Comparison of ENCODE assay signal across 9 cellular contexts in genomic region chr19:58058428-58058827, GRCh38. TPM values are rescaled to one million over a fixed set of nuclear protein-coding genes. Genes with fewer than 3 reads are reported as not detected.
A peak's percentile ranks its signal among the peaks of the same experiment; 100 is the strongest.
DNase-seq lines count a peak whose midpoint lies in the region; ATAC-seq, FAIRE-seq and TF ChIP-seq lines count a peak whose summit lies in the region.
"Had no signal": no experiment of that assay in that cellular context is flagged by ENCODE, and none has a peak within 500 bp of the region (broad histone marks: within the 10 kb centered on the region; RNA-seq: fewer than 3 reads in every experiment).

No MANE protein-coding gene starts in this region.

- WGBS in esophagus, 2 donors: 88 to 95% methylated on average over 13 of the region's 13 CpGs
- WGBS in transverse colon (ENCODE audit: low coverage in 1 of 2), 2 donors: 93 to 100% methylated on average over 4 to 13 of the region's 13 CpGs

- no peaks in the 10 kb centered on the region for H3K27me3 Mint-ChIP-seq in MCF 10A (ENCODE audit: insufficient read depth, unreplicated experiment)
- no peaks in the 10 kb centered on the region for H3K27me3 Mint-ChIP-seq in neural crest cell (ENCODE audit: low read depth)

- H3K27ac ChIP-seq in breast epithelium: peak overlapping the region; percentile 96 to 99
- H3K27ac ChIP-seq in esophagus (ENCODE audit: low read depth in 2 of 2, low read length in 1 of 2): peak overlapping the region; percentile 76 to 92
- H3K27ac ChIP-seq in transverse colon: peak overlapping the region; percentile 80 to 95 (median 86)
- H3K27ac ChIP-seq: neutrophil had no signal

- intact Hi-C loops in breast epithelium (cut with DNase I; ENCODE audit: low total_unique reads) (no loop called here), MCF 10A (cut with micrococcal nuclease) (no loop called here), transverse colon (cut with DNase I; ENCODE audit: low total_unique reads) (no loop called here), posterior vena cava (cut with DNase I) (no loop called here)

- H3K9me3 ChIP-seq in breast epithelium (peaks cover 24 to 42% of the 10 kb centered on the region in 2 donors), esophagus (ENCODE audit: control insufficient read depth in 2 of 2, insufficient read depth in 1 of 2, low read depth in 1 of 2, low read length in 1 of 2) (peaks cover 6 to 42% of the 10 kb centered on the region in 2 donors), transverse colon (peaks cover 4 to 19% of the 10 kb centered on the region in 2 donors)

- BruUV-seq in MCF 10A (replicated peaks; lab: Mats Ljungman, UMichigan): no TSS peak

- peak overlapping the region in 2 of 3 donors; percentile 70 to 94 for H3K4me3 ChIP-seq in breast epithelium
- H3K4me3 ChIP-seq in esophagus (ENCODE audit: low read depth in 1 of 2, low read length in 2 of 2): no peak overlapping the region
- no peak overlapping the region for H3K4me3 ChIP-seq in transverse colon

- no peak for ATAC-seq in GM18502 (IDR thresholded peaks at IDR 0.05; ENCODE audit: poor library complexity, unreplicated experiment)

- TF ChIP-seq POLR2A in breast epithelium (IDR thresholded peaks at IDR 0.05) (no peak), transverse colon (IDR thresholded peaks at IDR 0.05) (no peak)

- DNase-seq in breast epithelium (ENCODE audit: low spot score in 2 of 2) (no peak), MCF 10A (ENCODE audit: unreplicated experiment) (no peak), neural crest cell (ENCODE audit: low read depth, low spot score) (no peak), transverse colon (no peak), posterior vena cava (ENCODE audit: low spot score) (no peak), HTR-8/SVneo (ENCODE audit: insufficient read length, low spot score) (no peak)

- in situ Hi-C loops in transverse colon (cut with MboI; ENCODE audit: low pct_ligation_motif_present in 1 of 4, low pct_unique_long_range_greater_than_20kb in 1 of 4, low sequenced_read_pairs in 3 of 4): no loop called here

- H3K36me3 Mint-ChIP-seq in MCF 10A (ENCODE audit: insufficient read depth, unreplicated experiment) (no peaks in the 10 kb centered on the region), neural crest cell (ENCODE audit: low read depth) (peaks cover 27% of the 10 kb centered on the region)

- H3K27ac Mint-ChIP-seq in MCF 10A (ENCODE audit: low read depth, unreplicated experiment) (no peak overlapping the region), neural crest cell (ENCODE audit: unreplicated experiment) (no peak overlapping the region)

- POLR2A ChIA-PET in MCF 10A (lab: Yijun Ruan, JAX): no interaction called here

- H3K27me3 ChIP-seq in breast epithelium (no peaks in the 10 kb centered on the region), esophagus (ENCODE audit: control insufficient read depth in 1 of 2, insufficient read depth in 2 of 2, low read length in 2 of 2) (no peaks in the 10 kb centered on the region), transverse colon (no peaks in the 10 kb centered on the region)

- H3K4me1 ChIP-seq in breast epithelium (no peaks in the 10 kb centered on the region), esophagus (ENCODE audit: control insufficient read depth in 2 of 2, insufficient read depth in 2 of 2, low read length in 1 of 2) (peaks cover 0 to 5% of the 10 kb centered on the region in 2 donors), transverse colon (peaks cover 0 to 7% (median 2%) of the 10 kb centered on the region in 4 donors)

- CTCF ChIA-PET in MCF 10A (lab: Yijun Ruan, JAX): no interaction called here

- no peak for FAIRE-seq in HTR-8/SVneo (lab: Jason Lieb, UNC)

- H3K36me3 ChIP-seq in breast epithelium (no peaks in the 10 kb centered on the region), esophagus (ENCODE audit: control insufficient read depth in 2 of 2, insufficient read depth in 2 of 2, low read length in 1 of 2) (peaks cover 0 to 1% of the 10 kb centered on the region in 2 donors), transverse colon (peaks cover 0 to 3% (median 0%) of the 10 kb centered on the region in 4 donors)
- H3K36me3 ChIP-seq: neutrophil had no signal

- no peak for TF ChIP-seq EP300 in transverse colon (IDR thresholded peaks at IDR 0.05; ENCODE audit: low read depth)

- no peak for TF ChIP-seq CTCF in breast epithelium (IDR thresholded peaks at IDR 0.05)
- TF ChIP-seq CTCF in MCF 10A (IDR thresholded peaks at IDR 0.05; ENCODE audit: unreplicated experiment): no peak
- no peak for TF ChIP-seq CTCF in neural crest cell (conservative IDR thresholded peaks at IDR 0.05)
- TF ChIP-seq CTCF in transverse colon (IDR thresholded peaks at IDR 0.05): no peak

- H3K4me3 Mint-ChIP-seq in MCF 10A (ENCODE audit: unreplicated experiment): no peak overlapping the region
- H3K4me3 Mint-ChIP-seq in neural crest cell: peak overlapping the region; percentile 79

- H3K4me1 Mint-ChIP-seq in MCF 10A (ENCODE audit: insufficient read depth, unreplicated experiment): no peaks in the 10 kb centered on the region
- H3K4me1 Mint-ChIP-seq in neural crest cell: peaks cover 7% of the 10 kb centered on the region

- peaks cover 18% of the 10 kb centered on the region for H3K9me3 Mint-ChIP-seq in MCF 10A (ENCODE audit: unreplicated experiment)
- H3K9me3 Mint-ChIP-seq in neural crest cell: peaks cover 15% of the 10 kb centered on the region

RNA-seq across cellular contexts. Expression of gene ZNF135, which starts 0.7 kb away (rescaled TPM):
- 10 to 100 TPM in 2 of 3 donors, 1 to 10 TPM in 1; 7.5 to 16.2 (median 14.4) TPM for total RNA-seq in breast epithelium
- total RNA-seq in MCF 10A (2022): not detected in 2 replicates
- 1 to 10 TPM; 1.6 to 2.9 TPM for polyA plus RNA-seq in esophagus
- total RNA-seq in neural crest cell: 6.0 and 6.3 TPM in 2 replicates
- total RNA-seq in transverse colon: 10 to 100 TPM in 1 of 4 donors, 1 to 10 TPM in 3; 1.6 to 20.9 (median 2.1) TPM
- total RNA-seq in posterior vena cava: 1 to 10 TPM; 4.1 to 5.5 TPM

RNA-seq across cellular contexts. Expression of gene ZSCAN1, which starts 24.6 kb away (rescaled TPM):
- total RNA-seq in breast epithelium (1 to 10 TPM in 1 of 3 donors, not detected in 2; 1.3 TPM), MCF 10A (2022) (not detected in 2 replicates), neural crest cell (7.1 and 7.6 TPM in 2 replicates), transverse colon (not detected), posterior vena cava (not detected)
- polyA plus RNA-seq in esophagus: under 1 TPM in 1 of 2 donors, not detected in 1; 0.05 TPM

RNA-seq across cellular contexts. Expression of gene ZSCAN18, which starts 39.6 kb away (rescaled TPM):
- total RNA-seq in breast epithelium (10 to 100 TPM; 29.1 to 94.4 (median 66.2) TPM), MCF 10A (2022) (not detected in 2 replicates), neural crest cell (56.6 and 58.8 TPM in 2 replicates), transverse colon (10 to 100 TPM; 30.4 to 50.0 (median 42.8) TPM), posterior vena cava (10 to 100 TPM; 45.3 to 62.3 TPM)
- 10 to 100 TPM; 20.2 to 22.9 TPM for polyA plus RNA-seq in esophagus

RNA-seq across cellular contexts. Expression of gene ZNF606, which starts 55.8 kb away (rescaled TPM):
- total RNA-seq in breast epithelium (10 to 100 TPM; 12.0 to 46.5 (median 21.6) TPM), MCF 10A (2022) (0.71 and 0.98 TPM in 2 replicates), neural crest cell (38.1 and 41.5 TPM in 2 replicates), transverse colon (10 to 100 TPM; 13.7 to 27.7 (median 16.2) TPM), posterior vena cava (10 to 100 TPM in 1 of 2 donors, 1 to 10 TPM in 1; 9.0 to 10.1 TPM)
- 1 to 10 TPM; 4.6 to 7.2 TPM for polyA plus RNA-seq in esophagus

Comparison
In these comparisons a context has a peak if more than half of its experiments do, and no peak if none do; other contexts are left out.
1. RNA of gene ZSCAN18, which starts 39.6 kb away (total RNA-seq): 29.1 to 94.4 TPM in breast epithelium, 45.3 to 62.3 TPM in posterior vena cava, 56.6 to 58.8 TPM in neural crest cell and 30.4 to 50.0 TPM in transverse colon; not detected in MCF 10A; every median in the first group is over 10 times any median in the second.
2. H3K4me3 ChIP-seq: peak in breast epithelium (2 of 3); none in esophagus (0 of 2) and transverse colon (0 of 4).
3. Peak in every context shown above with its lines, with median percentiles within 50 percentile points of each other: H3K27ac ChIP-seq.